ENCODE assay signal across 1 cellular context in the genomic region with DNA sequence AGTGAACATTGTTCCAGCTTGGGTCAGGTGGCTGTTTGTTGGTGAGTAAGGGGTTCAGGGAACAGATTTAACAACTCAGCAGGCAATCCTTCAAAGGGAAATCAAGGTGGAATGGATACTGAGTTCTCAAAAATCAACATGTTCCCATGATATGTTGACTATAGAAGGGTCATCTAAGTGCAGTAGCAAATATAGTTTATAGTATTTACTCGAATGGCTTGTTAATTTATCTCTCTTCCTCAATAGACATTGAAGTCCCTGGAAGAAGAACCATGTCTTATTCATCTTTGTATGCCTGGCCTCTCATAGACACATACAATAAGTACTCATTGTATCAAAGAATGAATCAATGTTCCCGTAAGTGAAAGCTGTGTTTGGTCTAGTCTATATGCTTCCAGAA.
TF ChIP-seq lines count a peak whose summit lies in the region.

No MANE protein-coding gene starts in this region.

TF ChIP-seq in endothelial cell of umbilical vein, 7 proteins besides CTCF, POLR2A, EP300 and RAD21:
- no peak for TF ChIP-seq FOS (IDR thresholded peaks at IDR 0.05; ENCODE audit: borderline replicate concordance, insufficient read depth, low read length)
- TF ChIP-seq EZH2 (IDR thresholded peaks at IDR 0.05; ENCODE audit: borderline replicate concordance, low read depth, low read length, severe bottlenecking), result no peak
- no peak for TF ChIP-seq MYC (IDR thresholded peaks at IDR 0.05; ENCODE audit: low read depth, low read length)
- TF ChIP-seq JUN (IDR thresholded peaks at IDR 0.05; ENCODE audit: borderline replicate concordance, insufficient read depth, insufficient read length, low read depth), result no peak
- no peak for TF ChIP-seq POLR2AphosphoS5 (IDR thresholded peaks at IDR 0.05; ENCODE audit: insufficient read depth, low read depth, low read length)
- TF ChIP-seq GATA2 (IDR thresholded peaks at IDR 0.05; ENCODE audit: insufficient read depth, insufficient read length, low read depth, low read length), result no peak
